Comparison of ENCODE assay signal across 18 cellular contexts in genomic region chr2:144886847-144887246, GRCh38.
DNase-seq lines count a peak whose midpoint lies in the region; ATAC-seq, FAIRE-seq and TF ChIP-seq lines count a peak whose summit lies in the region.
"Had no signal": no experiment of that assay in that cellular context is flagged by ENCODE, and none has a peak within 500 bp of the region (broad histone marks: within the 10 kb centered on the region; RNA-seq: fewer than 3 reads in every experiment).

No MANE protein-coding gene starts in this region.

- DNase-seq in adrenal gland, result peak; percentile 14 to 65 (median 39)
- peak; percentile 68 for DNase-seq in fibroblast of pulmonary artery (ENCODE audit: low read depth)
- no peak for DNase-seq in lower lobe of right lung
- DNase-seq in testis, result peak; percentile 48
- no peak for DNase-seq in small intestine
- no peak for DNase-seq in SHP77 treated with DMSO at 0.1 percent for 48 hours (lab: John Stamatoyannopoulos, UW)
- DNase-seq in effector memory CD8-positive, alpha-beta T cell, result no peak
- DNase-seq in dedifferentiated amniotic fluid mesenchymal stem cell (ENCODE audit: extremely low spot score), result no peak
- DNase-seq: activated CD4-positive, CD25-positive, alpha-beta regulatory T cell; AML-193; SHP77; T-helper 2 cell had no signal

- WGBS in adrenal gland, 4 donors, result 49 to 67% (median 56%) methylated on average over 3 of the region's 3 CpGs
- WGBS in testis, 2 donors, result 35 to 41% methylated on average over 3 of the region's 3 CpGs
- 58 to 65% (median 61%) methylated on average over 3 of the region's 3 CpGs for WGBS in small intestine, 3 donors

- TF ChIP-seq CTCF in adrenal gland (IDR thresholded peaks at IDR 0.05) (no peak), fibroblast of pulmonary artery (IDR thresholded peaks at IDR 0.05; ENCODE audit: low read length, missing control alignments) (no peak), lower lobe of right lung (IDR thresholded peaks at IDR 0.05) (no peak), testis (IDR thresholded peaks at IDR 0.05) (no peak)

- H3K27me3 Mint-ChIP-seq in effector memory CD8-positive, alpha-beta T cell, result peaks cover 6 to 9% of the 10 kb centered on the region in 2 donors
- H3K27me3 Mint-ChIP-seq: dendritic cell treated with granulocyte-macrophage colony-stimulating factor and Interleukin-4, amounts not matched to agents 40 ng/mL and 50 ng/mL, for 4 days; memory B cell had no signal

- H3K36me3 ChIP-seq in adrenal gland (replicated peaks in 1 of 2) (no peaks in the 10 kb centered on the region), lower lobe of right lung (no peaks in the 10 kb centered on the region), testis (ENCODE audit: low read depth, missing control alignments) (no peaks in the 10 kb centered on the region), small intestine (ENCODE audit: control insufficient read depth in 2 of 2, insufficient read depth in 2 of 2, low read length in 2 of 2) (no peaks in the 10 kb centered on the region)
- H3K36me3 ChIP-seq: esophagus muscularis mucosa had no signal

- H3K27ac ChIP-seq in adrenal gland (no peak overlapping the region), lower lobe of right lung (no peak overlapping the region), testis (no peak overlapping the region), small intestine (ENCODE audit: low read depth in 1 of 2, low read length in 1 of 2) (no peak overlapping the region)
- H3K27ac ChIP-seq: esophagus muscularis mucosa had no signal

- H3K9me3 Mint-ChIP-seq in effector memory CD8-positive, alpha-beta T cell, result no peaks in the 10 kb centered on the region
- H3K9me3 Mint-ChIP-seq: activated T-helper 2 cell treated with anti-CD3 and anti-CD28 coated beads, Interferon-gamma antibody, Interleukin-2, Interleukin-4, amounts not matched to agents 10 μg/mL and 5 μg/mL and 100 μg/mL, durations not matched to agents 14 hours and 24 hours and 36 hours; dendritic cell treated with granulocyte-macrophage colony-stimulating factor and Interleukin-4, amounts not matched to agents 40 ng/mL and 50 ng/mL, for 4 days; memory B cell; nephron had no signal

- peak; percentile 28 to 61 for ATAC-seq in lower lobe of right lung
- ATAC-seq in effector memory CD8-positive, alpha-beta T cell (replicated peaks), result no peak

- no peak for TF ChIP-seq POLR2A in adrenal gland (IDR thresholded peaks at IDR 0.05)
- TF ChIP-seq POLR2A in testis (IDR thresholded peaks at IDR 0.05), result no peak

- no peak overlapping the region for H3K27ac Mint-ChIP-seq in effector memory CD8-positive, alpha-beta T cell
- H3K27ac Mint-ChIP-seq: activated T-helper 2 cell treated with anti-CD3 and anti-CD28 coated beads, Interferon-gamma antibody, Interleukin-2, Interleukin-4, amounts not matched to agents 10 μg/mL and 5 μg/mL and 100 μg/mL, durations not matched to agents 14 hours and 24 hours and 36 hours; dendritic cell treated with granulocyte-macrophage colony-stimulating factor and Interleukin-4, amounts not matched to agents 40 ng/mL and 50 ng/mL, for 4 days; memory B cell; nephron had no signal

- H3K27me3 ChIP-seq in adrenal gland (no peaks in the 10 kb centered on the region), lower lobe of right lung (ENCODE audit: low read depth) (no peaks in the 10 kb centered on the region), testis (no peaks in the 10 kb centered on the region), small intestine (ENCODE audit: control insufficient read depth in 2 of 2, insufficient read depth in 2 of 2, low read length in 2 of 2) (no peaks in the 10 kb centered on the region)
- H3K27me3 ChIP-seq: esophagus muscularis mucosa had no signal

- no peak for FAIRE-seq in small intestine (lab: Jason Lieb, UNC)
- FAIRE-seq: H54 had no signal

- peaks cover 5 to 8% of the 10 kb centered on the region in 2 donors for H3K4me1 Mint-ChIP-seq in effector memory CD8-positive, alpha-beta T cell (ENCODE audit: low read depth in 2 of 2)
- H3K4me1 Mint-ChIP-seq: nephron had no signal

- H3K9me3 ChIP-seq in adrenal gland (replicated peaks in 1 of 3) (no peaks in the 10 kb centered on the region), lower lobe of right lung (no peaks in the 10 kb centered on the region), testis (no peaks in the 10 kb centered on the region), small intestine (ENCODE audit: control insufficient read depth, low read depth) (no peaks in the 10 kb centered on the region)
- H3K9me3 ChIP-seq: esophagus muscularis mucosa had no signal

- H3K4me3 ChIP-seq in adrenal gland, result no peak overlapping the region
- H3K4me3 ChIP-seq in fibroblast of pulmonary artery (replicated peaks; ENCODE audit: low read depth, low read length), result no peak overlapping the region
- H3K4me3 ChIP-seq in lower lobe of right lung, result no peak overlapping the region
- H3K4me3 ChIP-seq in testis, result no peak overlapping the region
- H3K4me3 ChIP-seq in small intestine (ENCODE audit: low read depth in 1 of 2, low read length in 2 of 2), result no peak overlapping the region
- H3K4me3 ChIP-seq: esophagus muscularis mucosa had no signal

- intact Hi-C loops in adrenal gland (cut with DNase I), result no loop called here
- intact Hi-C loops in lower lobe of right lung (cut with DNase I), result no loop called here
- intact Hi-C loops in testis (cut with DNase I; ENCODE audit: low total_unique reads), result no loop called here

- H3K4me3 Mint-ChIP-seq in effector memory CD8-positive, alpha-beta T cell, result no peak overlapping the region
- H3K4me3 Mint-ChIP-seq: dendritic cell treated with granulocyte-macrophage colony-stimulating factor and Interleukin-4, amounts not matched to agents 40 ng/mL and 50 ng/mL, for 4 days; memory B cell; nephron had no signal

- no peaks in the 10 kb centered on the region for H3K4me1 ChIP-seq in adrenal gland (replicated peaks in 1 of 2)
- H3K4me1 ChIP-seq in lower lobe of right lung, result no peaks in the 10 kb centered on the region
- no peaks in the 10 kb centered on the region for H3K4me1 ChIP-seq in testis
- no peaks in the 10 kb centered on the region for H3K4me1 ChIP-seq in small intestine (ENCODE audit: control insufficient read depth in 2 of 2, insufficient read depth in 1 of 2, low read depth in 1 of 2, low read length in 1 of 2)

- H3K36me3 Mint-ChIP-seq in effector memory CD8-positive, alpha-beta T cell (ENCODE audit: insufficient read depth), result no peaks in the 10 kb centered on the region
- H3K36me3 Mint-ChIP-seq: memory B cell had no signal

Comparison
In these comparisons a context has a peak if more than half of its experiments do, and no peak if none do; other contexts are left out.
1. DNase-seq: peak in adrenal gland (7 of 7), fibroblast of pulmonary artery (single experiment) and testis (single experiment); none in lower lobe of right lung (single experiment), small intestine (single experiment), SHP77 treated with DMSO at 0.1 percent for 48 hours (single experiment), effector memory CD8-positive, alpha-beta T cell (0 of 3) and dedifferentiated amniotic fluid mesenchymal stem cell (single experiment).